Comparison of ENCODE assay signal across 11 cellular contexts in genomic region chr17:3238685-3239084, GRCh38. TPM values are rescaled to one million over a fixed set of nuclear protein-coding genes. Genes with fewer than 3 reads are reported as not detected.
A peak's percentile ranks its signal among the peaks of the same experiment; 100 is the strongest.
DNase-seq lines count a peak whose midpoint lies in the region; ATAC-seq and TF ChIP-seq lines count a peak whose summit lies in the region.
"Not testable (repeated sequence)": the region's sequence is repeated elsewhere in the genome, so short reads cannot be mapped to it uniquely, and the experiment has no call there.
"Had no signal": no experiment of that assay in that cellular context is flagged by ENCODE, and none has a peak within 500 bp of the region (broad histone marks: within the 10 kb centered on the region; RNA-seq: fewer than 3 reads in every experiment).

No MANE protein-coding gene starts in this region.

- not testable (repeated sequence) for H3K9me3 ChIP-seq in heart left ventricle, lower lobe of right lung

- H3K4me3 ChIP-seq in HL-60 (replicated peaks; ENCODE audit: insufficient read depth, low read length); heart left ventricle; lower lobe of right lung: not testable (repeated sequence)

- TF ChIP-seq CTCF in HL-60 (IDR thresholded peaks at IDR 0.05; ENCODE audit: insufficient read depth, low read length); heart left ventricle (IDR thresholded peaks at IDR 0.05); lower lobe of right lung (IDR thresholded peaks at IDR 0.05): not testable (repeated sequence)

- 10 to 30% (median 21%) methylated on average over 1 to 2 of the region's 2 CpGs for WGBS in heart left ventricle, 4 donors

- H3K27me3 ChIP-seq in HL-60 (ENCODE audit: insufficient read depth, poor library complexity, severe bottlenecking); heart left ventricle; lower lobe of right lung (ENCODE audit: low read depth): not testable (repeated sequence)

- intact Hi-C loops in heart left ventricle (cut with DNase I); lower lobe of right lung (cut with DNase I): not testable (repeated sequence)

- not testable (repeated sequence) for H3K4me1 ChIP-seq in heart left ventricle, lower lobe of right lung

- ATAC-seq in heart left ventricle (peak; percentile 58 to 73 (median 67)), lower lobe of right lung (peak; percentile 70 to 90)

- H3K27ac ChIP-seq in HL-60 (replicated peaks); heart left ventricle; lower lobe of right lung: not testable (repeated sequence)

- not testable (repeated sequence) for TF ChIP-seq POLR2A in heart left ventricle (IDR thresholded peaks at IDR 0.05)

- DNase-seq in Ammon's horn (ENCODE audit: low spot score) (peak; percentile 8), HL-60 (ENCODE audit: low read depth in 1 of 2, low spot score in 1 of 2) (peak; percentile 26 to 74), NOMO-1 treated with DMSO at 0.1 percent for 48 hours (lab: John Stamatoyannopoulos, UW; ENCODE audit: unreplicated experiment) (peak; percentile 90), SKM-1 (lab: John Stamatoyannopoulos, UW; ENCODE audit: unreplicated experiment) (peak; percentile 22), activated gamma-delta T cell treated with Interleukin-2 at 50 U/mL for 16 hours (peak; percentile 7), renal cortical epithelial cell (ENCODE audit: low read depth) (peak; percentile 2)
- not testable (repeated sequence) for DNase-seq in heart left ventricle, lower lobe of right lung

- H3K36me3 ChIP-seq in heart left ventricle, lower lobe of right lung: not testable (repeated sequence)

RNA-seq across cellular contexts. Expression of gene OR1A1, which starts 31.2 kb away (rescaled TPM):
- total RNA-seq in heart left ventricle: not detected
- not detected for polyA plus RNA-seq in heart left ventricle
- not detected for total RNA-seq in lower lobe of right lung
- not detected in 2 replicates for total RNA-seq in renal cortical epithelial cell
- total RNA-seq: Calu3; CD4-positive, CD25-positive, alpha-beta regulatory T cell; PC-9 had no signal
- polyA plus RNA-seq: CD4-positive, CD25-positive, alpha-beta regulatory T cell had no signal

RNA-seq across cellular contexts. Expression of gene OR1A2, which starts 41.4 kb away (rescaled TPM):
- total RNA-seq in heart left ventricle (not detected), lower lobe of right lung (not detected), renal cortical epithelial cell (not detected in 2 replicates)
- polyA plus RNA-seq in heart left ventricle: not detected
- total RNA-seq: Calu3; CD4-positive, CD25-positive, alpha-beta regulatory T cell; PC-9 had no signal
- polyA plus RNA-seq: CD4-positive, CD25-positive, alpha-beta regulatory T cell had no signal

RNA-seq across cellular contexts. Expression of gene OR3A1, which starts 59.5 kb away (rescaled TPM):
- not detected for total RNA-seq in heart left ventricle
- not detected for polyA plus RNA-seq in heart left ventricle
- total RNA-seq in lower lobe of right lung: not detected
- total RNA-seq in renal cortical epithelial cell: not detected in 2 replicates
- total RNA-seq: Calu3, PC-9 had no signal
